In the genomic region with DNA sequence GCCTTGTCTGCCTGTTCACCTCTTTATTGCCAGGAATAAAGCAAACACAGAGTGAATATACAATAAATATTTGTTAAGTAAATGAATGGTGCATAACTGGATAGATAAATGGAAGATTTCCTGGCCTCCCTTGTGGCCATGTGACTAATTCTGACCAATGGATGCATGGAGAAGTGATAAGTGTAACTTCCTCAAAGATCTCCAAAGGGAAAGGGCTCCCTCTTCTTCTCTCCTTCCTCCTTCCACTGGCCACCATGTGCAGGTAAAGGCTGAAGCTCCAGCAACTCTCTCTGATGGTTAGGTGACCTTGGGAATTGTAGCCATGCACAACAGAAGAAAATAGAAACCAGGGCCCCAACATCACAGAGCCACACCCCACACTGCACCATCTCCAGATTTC, we compare ENCODE assay signal across 17 cellular contexts.
DNase-seq lines count a peak whose midpoint lies in the region; ATAC-seq, FAIRE-seq and TF ChIP-seq lines count a peak whose summit lies in the region.
"Had no signal": no experiment of that assay in that cellular context is flagged by ENCODE, and none has a peak within 500 bp of the region (broad histone marks: within the 10 kb centered on the region; RNA-seq: fewer than 3 reads in every experiment).

No MANE protein-coding gene starts in this region.

- no peak overlapping the region for H2BK15ac ChIP-seq in IMR-90 (ENCODE audit: low read depth, low read length)

- H3K4me2 ChIP-seq in IMR-90 (ENCODE audit: low read depth, low read length) (no peak overlapping the region), OCI-LY1 (ENCODE audit: low read length) (no peak overlapping the region), K562 (ENCODE audit: insufficient read depth, low read length) (no peak overlapping the region)

- TF ChIP-seq RAD21 in IMR-90 (IDR thresholded peaks at IDR 0.05; ENCODE audit: low read length) (no peak), K562 (CRISPR knock-in tag; conservative IDR thresholded peaks at IDR 0.05 in 1 of 2, IDR thresholded peaks at IDR 0.05 in 1 of 2) (no peak)

- H2BK20ac ChIP-seq in IMR-90 (ENCODE audit: low read depth, low read length) = no peak overlapping the region

- no peaks in the 10 kb centered on the region for H3K9me3 ChIP-seq in IMR-90 (ENCODE audit: control insufficient read depth, insufficient read depth, low read length)
- H3K9me3 ChIP-seq in OCI-LY1 (ENCODE audit: low read length) = no peaks in the 10 kb centered on the region
- no peaks in the 10 kb centered on the region for H3K9me3 ChIP-seq in K562 (replicated peaks; ENCODE audit: control insufficient read depth, insufficient read depth, low read depth, low read length)

- no peak overlapping the region for H3K18ac ChIP-seq in IMR-90 (ENCODE audit: low read depth, low read length)

- no peak overlapping the region for H2AK9ac ChIP-seq in IMR-90 (replicated peaks; ENCODE audit: low read depth, low read length, poor library complexity)

- H3K36me3 ChIP-seq in IMR-90 (ENCODE audit: control insufficient read depth, insufficient read depth, low read length) (no peaks in the 10 kb centered on the region), OCI-LY1 (ENCODE audit: insufficient read depth, low read length) (peaks cover 13% of the 10 kb centered on the region; the same call in 1 of the 2 replicates), K562 (ENCODE audit: control insufficient read depth, insufficient read depth, low read length) (no peaks in the 10 kb centered on the region)

- intact Hi-C loops in IMR-90 (cut with micrococcal nuclease) (no loop called here), K562 (cut with micrococcal nuclease) (no loop called here)

- BruUV-seq in IMR-90 (replicated peaks; lab: Mats Ljungman, UMichigan) (no TSS peak), K562 (replicated peaks; lab: Mats Ljungman, UMichigan) (no TSS peak)

- no peak overlapping the region for H4K5ac ChIP-seq in IMR-90 (ENCODE audit: low read depth, low read length)

- H3K9me1 ChIP-seq in IMR-90 (ENCODE audit: insufficient read depth, low read length) (no peaks in the 10 kb centered on the region), K562 (ENCODE audit: control insufficient read depth, insufficient read depth, low read length) (no peaks in the 10 kb centered on the region)

- H2BK120ac ChIP-seq in IMR-90 (ENCODE audit: low read depth, low read length) = no peak overlapping the region

- no peak overlapping the region for H3K56ac ChIP-seq in IMR-90 (ENCODE audit: extremely low read depth, insufficient read depth, low read length)

- peaks cover 3% of the 10 kb centered on the region for H3K27me3 ChIP-seq in IMR-90 (ENCODE audit: control insufficient read depth, insufficient read depth, low read length)
- no peaks in the 10 kb centered on the region for H3K27me3 ChIP-seq in OCI-LY1 (ENCODE audit: insufficient read depth, low read length)
- H3K27me3 ChIP-seq in K562 (ENCODE audit: control insufficient read depth in 2 of 2, insufficient read depth in 2 of 2, low read length in 2 of 2) = no peaks in the 10 kb centered on the region; a peak in 2 of 5 replicates

- peaks cover 9% of the 10 kb centered on the region for H3K79me2 ChIP-seq in OCI-LY1 (ENCODE audit: insufficient read depth, low read length)
- no peaks in the 10 kb centered on the region for H3K79me2 ChIP-seq in K562 (ENCODE audit: control insufficient read depth, insufficient read depth, low read length)

- TF ChIP-seq EP300 in K562 (IDR thresholded peaks at IDR 0.05; ENCODE audit: low read length) = no peak

- no peaks in the 10 kb centered on the region for H3K79me1 ChIP-seq in IMR-90 (ENCODE audit: low read depth in 1 of 2, low read length in 2 of 2)

- no peak overlapping the region for H2BK5ac ChIP-seq in IMR-90 (ENCODE audit: low read depth, low read length, poor library complexity, severe bottlenecking)

- H4K8ac ChIP-seq in IMR-90 (ENCODE audit: low read depth in 2 of 2, low read length in 2 of 2) = no peak overlapping the region

- no peak overlapping the region for H3K9ac ChIP-seq in IMR-90 (ENCODE audit: low read depth, low read length)
- no peak overlapping the region for H3K9ac ChIP-seq in OCI-LY1 (ENCODE audit: low read length)
- H3K9ac ChIP-seq in K562 (ENCODE audit: insufficient read depth in 1 of 2, low read depth in 2 of 2, low read length in 2 of 2) = no peak overlapping the region

- no peak overlapping the region for H4K91ac ChIP-seq in IMR-90 (ENCODE audit: insufficient read depth, low read depth, low read length)

- TF ChIP-seq POLR2A in IMR-90 (IDR thresholded peaks at IDR 0.05; ENCODE audit: low read depth, low read length) (no peak), K562 (conservative IDR thresholded peaks at IDR 0.05) (no peak)

- POLR2A ChIA-PET in IMR-90 (lab: Charles Lee; ENCODE audit: unreplicated experiment) = no interaction called here
- POLR2A ChIA-PET in K562 (lab: Yijun Ruan, JAX) = no interaction called here

- no peak overlapping the region for H3K4ac ChIP-seq in IMR-90 (ENCODE audit: low read depth, low read length)

- H4K20me1 ChIP-seq in IMR-90 (ENCODE audit: insufficient read depth, low read length) (no peaks in the 10 kb centered on the region), OCI-LY1 (ENCODE audit: insufficient read depth, low read length) (no peaks in the 10 kb centered on the region), K562 (replicated peaks; ENCODE audit: control insufficient read depth, insufficient read depth, low read length) (no peaks in the 10 kb centered on the region)

- dilution Hi-C loops in IMR-90 (cut with HindIII; ENCODE audit: low sequenced_read_pairs, unreplicated experiment) = no loop called here

- H3K27ac Mint-ChIP-seq in stimulated activated naive B cell treated with anti-CD40 and anti-IgM and Interleukin-4, amounts not matched to agents 10 μg/mL and 1 μg/mL and 100 μg/mL, for 72 hours = peak overlapping the region; percentile 59
- H3K27ac Mint-ChIP-seq: CD14-positive monocyte; CD8-positive, alpha-beta T cell; HFFc6 had no signal

- H2AFZ ChIP-seq in IMR-90 (replicated peaks; ENCODE audit: low read length, poor library complexity) (no peak overlapping the region), OCI-LY1 (ENCODE audit: low read length) (no peak overlapping the region), K562 (ENCODE audit: low read depth, low read length) (no peak overlapping the region)

- no peak overlapping the region for H3K4me3 Mint-ChIP-seq in stimulated activated naive B cell treated with anti-CD40 and anti-IgM and Interleukin-4, amounts not matched to agents 10 μg/mL and 1 μg/mL and 100 μg/mL, for 72 hours
- H3K4me3 Mint-ChIP-seq: CD14-positive monocyte; CD8-positive, alpha-beta T cell; HFFc6 had no signal

- TF ChIP-seq CTCF in IMR-90 (conservative IDR thresholded peaks at IDR 0.05; ENCODE audit: low read depth, low read length) (no peak), OCI-LY1 (IDR thresholded peaks at IDR 0.05; ENCODE audit: low read length) (no peak), K562 (IDR thresholded peaks at IDR 0.05 in 2 of 3, conservative IDR thresholded peaks at IDR 0.05 in 1 of 3; ENCODE audit: insufficient read depth in 2 of 3, low read depth in 1 of 3, low read length in 3 of 3) (no peak)

- H3K27me3 Mint-ChIP-seq in stimulated activated naive B cell treated with anti-CD40 and anti-IgM and Interleukin-4, amounts not matched to agents 10 μg/mL and 1 μg/mL and 100 μg/mL, for 72 hours = no peaks in the 10 kb centered on the region

- no peaks in the 10 kb centered on the region for H3K9me2 ChIP-seq in OCI-LY1 (ENCODE audit: low read depth, low read length)

- no peak overlapping the region for H3K4me3 ChIP-seq in IMR-90 (ENCODE audit: insufficient read depth, low read depth, low read length)
- H3K4me3 ChIP-seq in OCI-LY1 (ENCODE audit: low read depth, low read length, poor library complexity, severe bottlenecking) = no peak overlapping the region
- H3K4me3 ChIP-seq in K562 = no peak overlapping the region
- H3K4me3 ChIP-seq: GM12878 had no signal

- peaks cover 34 to 71% of the 10 kb centered on the region in 2 donors for H3K4me1 Mint-ChIP-seq in stimulated activated naive B cell treated with anti-CD40 and anti-IgM and Interleukin-4, amounts not matched to agents 10 μg/mL and 1 μg/mL and 100 μg/mL, for 72 hours
- H3K4me1 Mint-ChIP-seq: CD14-positive monocyte had no signal

- H3K27ac ChIP-seq in IMR-90 (ENCODE audit: insufficient read depth, low read length) = no peak overlapping the region
- H3K27ac ChIP-seq in OCI-LY1 (ENCODE audit: low read depth, low read length, poor library complexity, severe bottlenecking) = peak overlapping the region; percentile 94
- H3K27ac ChIP-seq in K562 (ENCODE audit: extremely low read depth, low read depth, low read length) = no peak overlapping the region
- H3K27ac ChIP-seq: HL-60 had no signal

- H2AK5ac ChIP-seq in IMR-90 (ENCODE audit: low read depth, low read length) = no peak overlapping the region

- ATAC-seq in IMR-90 (ENCODE audit: low read depth) (no peak), K562 (no peak), GM19351 (IDR thresholded peaks at IDR 0.05; ENCODE audit: unreplicated experiment) (no peak)
- no peak for ATAC-seq in stimulated activated naive B cell treated with anti-CD40 and anti-IgM and Interleukin-4, amounts not matched to agents 10 μg/mL and 1 μg/mL and 100 μg/mL, for 72 hours (replicated peaks)
- ATAC-seq: CD8-positive, alpha-beta T cell had no signal

- in situ Hi-C loops in IMR-90 (cut with MboI; ENCODE audit: low sequenced_read_pairs) = no loop called here
- in situ Hi-C loops in K562 (cut with MboI) = no loop called here

- H3K4me1 ChIP-seq in IMR-90 (ENCODE audit: control insufficient read depth, insufficient read depth, low read length) = no peaks in the 10 kb centered on the region
- H3K4me1 ChIP-seq in OCI-LY1 (ENCODE audit: insufficient read depth, low read length, severe bottlenecking) = peaks cover 71% of the 10 kb centered on the region
- no peaks in the 10 kb centered on the region for H3K4me1 ChIP-seq in K562 (replicated peaks in 1 of 2; ENCODE audit: control insufficient read depth in 2 of 2, insufficient read depth in 2 of 2, low read length in 2 of 2)

- H3F3A ChIP-seq in OCI-LY1 (ENCODE audit: insufficient read depth, low read length) = no peaks in the 10 kb centered on the region

- peaks cover 3 to 5% of the 10 kb centered on the region in 2 donors for H3K9me3 Mint-ChIP-seq in stimulated activated naive B cell treated with anti-CD40 and anti-IgM and Interleukin-4, amounts not matched to agents 10 μg/mL and 1 μg/mL and 100 μg/mL, for 72 hours
- H3K9me3 Mint-ChIP-seq: CD8-positive, alpha-beta T cell had no signal

- CTCF ChIA-PET in IMR-90 (lab: Yijun Ruan, JAX) (no interaction called here), K562 (lab: Yijun Ruan, JAX; ENCODE audit: low intra/inter-chr PET ratio) (no interaction called here)

- no peak for FAIRE-seq in K562 (lab: Jason Lieb, UNC)
- FAIRE-seq: D721Med, GM12878 had no signal

- no peak overlapping the region for H3K23ac ChIP-seq in IMR-90 (ENCODE audit: low read depth, low read length)

- no peak overlapping the region for H3K14ac ChIP-seq in IMR-90 (replicated peaks; ENCODE audit: low read depth, low read length)

- DNase-seq in IMR-90 (no peak), K562 (ENCODE audit: extremely low read depth in 1 of 4, low spot score in 3 of 4) (peak in 2 of 4 experiments; percentile 20 to 26), dedifferentiated amniotic fluid mesenchymal stem cell (ENCODE audit: extremely low spot score) (no peak)
- DNase-seq in stimulated activated naive B cell treated with anti-CD40 and anti-IgM and Interleukin-4, amounts not matched to agents 10 μg/mL and 1 μg/mL and 100 μg/mL, for 72 hours = no peak
- DNase-seq in activated CD4-positive, alpha-beta T cell treated with anti-CD3 and anti-CD28 coated beads for 1 hour = no peak
- DNase-seq: CD8-positive, alpha-beta T cell; COR-L47; DMS79; HCEC 1CT; HFFc6; KBM-7 had no signal

- H3K36me3 Mint-ChIP-seq in stimulated activated naive B cell treated with anti-CD40 and anti-IgM and Interleukin-4, amounts not matched to agents 10 μg/mL and 1 μg/mL and 100 μg/mL, for 72 hours = peaks cover 24 to 37% of the 10 kb centered on the region in 2 donors
- H3K36me3 Mint-ChIP-seq: CD14-positive monocyte; CD8-positive, alpha-beta T cell had no signal
